Comparison of ENCODE assay signal across 19 cellular contexts in genomic region chr5:80414113-80414512, GRCh38. TPM values are rescaled to one million over a fixed set of nuclear protein-coding genes. Genes with fewer than 3 reads are reported as not detected.
DNase-seq lines count a peak whose midpoint lies in the region; ATAC-seq, FAIRE-seq and TF ChIP-seq lines count a peak whose summit lies in the region.
"Had no signal": no experiment of that assay in that cellular context is flagged by ENCODE, and none has a peak within 500 bp of the region (broad histone marks: within the 10 kb centered on the region; RNA-seq: fewer than 3 reads in every experiment).

No MANE protein-coding gene starts in this region.

- no peak for TF ChIP-seq CTCF in Loucy (conservative IDR thresholded peaks at IDR 0.05; ENCODE audit: low read length)
- TF ChIP-seq CTCF in HepG2 (CRISPR knock-in tag; IDR thresholded peaks at IDR 0.05) = no peak
- TF ChIP-seq CTCF in prostate gland (IDR thresholded peaks at IDR 0.05) = no peak

- H4K20me1 ChIP-seq in Loucy (ENCODE audit: insufficient read depth, low read length, poor library complexity, severe bottlenecking) (peaks cover 2% of the 10 kb centered on the region), HepG2 (ENCODE audit: insufficient read depth, low read length) (peaks cover 4% of the 10 kb centered on the region; the same call in 1 of the 2 replicates)

- H3K27ac ChIP-seq in HepG2 (ENCODE audit: extremely low read length, insufficient read depth, low read length) (no peak overlapping the region), prostate gland (no peak overlapping the region)
- H3K27ac ChIP-seq: VCaP had no signal

- POLR2A ChIA-PET in HepG2 (lab: Yijun Ruan, JAX) = no interaction called here

- H3K27me3 ChIP-seq in Loucy (ENCODE audit: insufficient read depth, low read length, poor library complexity, severe bottlenecking) (no peaks in the 10 kb centered on the region), HepG2 (ENCODE audit: control insufficient read depth in 1 of 2, insufficient read depth in 2 of 2, low read length in 2 of 2) (no peaks in the 10 kb centered on the region), prostate gland (replicated peaks; ENCODE audit: insufficient read depth) (no peaks in the 10 kb centered on the region)

- H3K4me2 ChIP-seq in Loucy (ENCODE audit: low read depth, low read length, poor library complexity, severe bottlenecking) = peak overlapping the region; percentile 18
- H3K4me2 ChIP-seq in HepG2 (ENCODE audit: low read depth, low read length) = no peak overlapping the region
- H3K4me2 ChIP-seq: GM23338 had no signal

- TF ChIP-seq RAD21 in HepG2 (CRISPR knock-in tag; IDR thresholded peaks at IDR 0.05) = no peak

- no peaks in the 10 kb centered on the region for H3K36me3 ChIP-seq in Loucy (ENCODE audit: insufficient read depth, low read length)
- no peaks in the 10 kb centered on the region; a peak in 2 of 5 replicates for H3K36me3 ChIP-seq in HepG2 (replicated peaks in 1 of 2; ENCODE audit: control insufficient read depth in 1 of 2, insufficient read depth in 2 of 2, low read length in 2 of 2)
- H3K36me3 ChIP-seq in prostate gland = no peaks in the 10 kb centered on the region

- DNase-seq in AG20443 (ENCODE audit: low spot score) (peak; percentile 10), HepG2 (ENCODE audit: low spot score) (no peak), prostate gland (ENCODE audit: low spot score) (no peak)
- no peak for DNase-seq in stimulated activated naive CD4-positive, alpha-beta T cell treated with Interleukin-2 at 50 U/mL for 16 hours (lab: John Stamatoyannopoulos, UW)
- DNase-seq: activated CD8-positive, alpha-beta T cell treated with anti-CD3 and anti-CD28 coated beads for 36 hours; activated T-cell treated with anti-CD3 and anti-CD28 coated beads, Interleukin-2, amount 50 U/mL, for 4 hours; effector CD4-positive, alpha-beta T cell; left cardiac atrium; NCI-H1105 treated with DMSO at 0.1 percent for 48 hours; NCI-H2107; NCI-H748 treated with DMSO at 0.1 percent for 48 hours; stimulated activated CD4-positive, alpha-beta T cell treated with anti-CD3 and anti-CD28 coated beads, Interleukin-2, amount 100 ng/mL, for 24 hours had no signal

- no TSS peak for BruUV-seq in HepG2 (replicated peaks; lab: Mats Ljungman, UMichigan)

- intact Hi-C loops in HepG2 (cut with micrococcal nuclease; ENCODE audit: unreplicated experiment) = no loop called here
- intact Hi-C loops in prostate gland (cut with DNase I) = no loop called here

- H3F3A ChIP-seq in Loucy (ENCODE audit: low read depth) = no peaks in the 10 kb centered on the region

- ATAC-seq in HepG2 (no peak), GM18520 (IDR thresholded peaks at IDR 0.05; ENCODE audit: unreplicated experiment) (no peak), HG03442 (IDR thresholded peaks at IDR 0.05; ENCODE audit: unreplicated experiment) (no peak)
- ATAC-seq: activated CD8-positive, alpha-beta T cell treated with anti-CD3 and anti-CD28 coated beads for 36 hours; activated T-cell treated with anti-CD3 and anti-CD28 coated beads, Interleukin-2, amount 50 U/mL, for 4 hours; GM23338; left cardiac atrium had no signal

- CTCF ChIA-PET in HepG2 (lab: Yijun Ruan, JAX; ENCODE audit: low intra/inter-chr PET ratio, low total read pairs) = no interaction called here

- in situ Hi-C loops in HepG2 (cut with HindIII; ENCODE audit: extremely low pct_ligation_motif_present, low pct_unique_long_range_greater_than_20kb) = no loop called here

- 100% methylated on average over 1 of the region's 1 CpG for WGBS in HepG2 (ENCODE audit: low lambda C conversion rate)
- 95% methylated on average over 1 of the region's 1 CpG for WGBS in prostate gland

- no peaks in the 10 kb centered on the region for H3K9me2 ChIP-seq in Loucy (replicated peaks; ENCODE audit: low read depth, low read length)

- FAIRE-seq in TTC549 (lab: Jason Lieb, UNC) = peak; percentile 47
- FAIRE-seq in HepG2 (lab: Jason Lieb, UNC) = no peak
- FAIRE-seq: GM12892 had no signal

- H3K79me2 ChIP-seq in Loucy (ENCODE audit: insufficient read depth, low read length) (peaks cover 61% of the 10 kb centered on the region), HepG2 (ENCODE audit: insufficient read depth, low read length) (peaks cover 74% of the 10 kb centered on the region)

- H3K4me3 ChIP-seq in Loucy (ENCODE audit: low read length, poor library complexity, severe bottlenecking) (no peak overlapping the region), HepG2 (replicated peaks in 1 of 3; ENCODE audit: insufficient read depth in 1 of 3, low read depth in 2 of 3, low read length in 3 of 3) (no peak overlapping the region), prostate gland (no peak overlapping the region)
- H3K4me3 ChIP-seq: GM23338 had no signal

- H2AFZ ChIP-seq in Loucy (ENCODE audit: low read length) (no peak overlapping the region), HepG2 (ENCODE audit: low read length) (no peak overlapping the region)
- H2AFZ ChIP-seq: GM23338 had no signal

- TF ChIP-seq EP300 in HepG2 (IDR thresholded peaks at IDR 0.05; ENCODE audit: low read depth in 2 of 2, low read length in 2 of 2) (no peak), HepG2 (CRISPR knock-in tag; IDR thresholded peaks at IDR 0.05; ENCODE audit: borderline replicate concordance) (no peak)

- TF ChIP-seq POLR2A in HepG2 (IDR thresholded peaks at IDR 0.05; ENCODE audit: insufficient read depth in 1 of 2, low read depth in 2 of 2, low read length in 2 of 2) (no peak), prostate gland (IDR thresholded peaks at IDR 0.05) (no peak)

- H3K9me3 ChIP-seq in Loucy (ENCODE audit: insufficient read depth, low read depth, low read length) (no peaks in the 10 kb centered on the region), HepG2 (ENCODE audit: low read length) (no peaks in the 10 kb centered on the region), prostate gland (no peaks in the 10 kb centered on the region)

- H3K9ac ChIP-seq in Loucy (ENCODE audit: low read depth, low read length, poor library complexity, severe bottlenecking) = no peak overlapping the region
- no peak overlapping the region for H3K9ac ChIP-seq in HepG2 (ENCODE audit: insufficient read depth, low read depth, low read length)

- H3K4me1 ChIP-seq in Loucy (ENCODE audit: insufficient read depth, low read length, poor library complexity, severe bottlenecking) (peaks cover 30% of the 10 kb centered on the region), HepG2 (ENCODE audit: insufficient read depth, low read length) (peaks cover 33% of the 10 kb centered on the region), prostate gland (replicated peaks) (no peaks in the 10 kb centered on the region)

TF ChIP-seq in HepG2, 621 proteins besides CTCF, POLR2A, EP300 and RAD21:
- TF ChIP-seq CEBPG (CRISPR knock-in tag; IDR thresholded peaks at IDR 0.05) = peak; percentile 73
- no peak for TF ChIP-seq TCF7 (IDR thresholded peaks at IDR 0.05; ENCODE audit: low read depth)
- TF ChIP-seq ZNF644 (CRISPR knock-in tag; IDR thresholded peaks at IDR 0.05; ENCODE audit: low read depth) = peak; percentile 66; the same call in 1 of the 2 replicates
- no peak for TF ChIP-seq ZSCAN25 (CRISPR knock-in tag; IDR thresholded peaks at IDR 0.05)
- peak; percentile 87 for TF ChIP-seq CEBPB (IDR thresholded peaks at IDR 0.05; ENCODE audit: borderline replicate concordance, low read depth, low read length)

RNA-seq across cellular contexts. Expression of gene ZFYVE16, which starts 6.2 kb away (rescaled TPM):
- total RNA-seq in HepG2 (2016; rRNA removed; fragmentation: Illumina TruSeq; extraction: Trizol) (33.3 and 55.7 TPM in 2 replicates), prostate gland (10 to 100 TPM; 29.4 to 41.1 TPM)
- total RNA-seq in HepG2 (2016; cell fraction: cytosol; rRNA removed; fragmentation: Illumina TruSeq; extraction: Trizol; ENCODE audit: low read depth) = 6.1 and 7.2 TPM in 2 replicates
- total RNA-seq in HepG2 (2016; cell fraction: insoluble cytoplasmic fraction; rRNA removed; fragmentation: Illumina TruSeq; extraction: Trizol) = 32.3 and 54.6 TPM in 2 replicates
- total RNA-seq in HepG2 (2016; cell fraction: membrane; rRNA removed; fragmentation: Illumina TruSeq; extraction: Trizol) = 9.6 and 12.3 TPM in 2 replicates
- 46.8 and 54.5 TPM in 2 replicates for total RNA-seq in HepG2 (2016; cell fraction: nucleus; rRNA removed; fragmentation: Illumina TruSeq; extraction: Trizol)
- polyA plus RNA-seq in HepG2 (2011; rRNA removed) = 9.3 and 9.5 TPM in 2 replicates
- polyA plus RNA-seq in HepG2 (2011; cell fraction: cytosol; rRNA removed) = 2.4 and 4.2 TPM in 2 replicates
- polyA plus RNA-seq in HepG2 (2011; cell fraction: nucleus; rRNA removed) = 9.4 and 14.1 TPM in 2 replicates
- polyA plus RNA-seq in HepG2 (2012) = 15.0 and 16.4 TPM in 2 replicates
- 0.74 and 1.1 TPM in 2 replicates for polyA plus RNA-seq in HepG2 (2016; cell fraction: cytosol; fragmentation: Illumina TruSeq; extraction: Trizol; ENCODE audit: low read depth)
- 23.4 and 30.4 TPM in 2 replicates for polyA plus RNA-seq in HepG2 (2016; cell fraction: insoluble cytoplasmic fraction; fragmentation: Illumina TruSeq; extraction: Trizol; ENCODE audit: low read depth)
- 3.4 and 3.7 TPM in 2 replicates for polyA plus RNA-seq in HepG2 (2016; cell fraction: membrane; fragmentation: Illumina TruSeq; extraction: Trizol; ENCODE audit: low read depth)
- polyA plus RNA-seq in HepG2 (2016; cell fraction: nucleus; fragmentation: Illumina TruSeq; extraction: Trizol; ENCODE audit: insufficient read depth, low read depth) = 30.3 and 31.0 TPM in 2 replicates
- 7.3 and 8.7 TPM in 2 replicates for polyA minus RNA-seq in HepG2 (2011; rRNA and poly(A)+ RNA removed; ENCODE audit: low replicate concordance)
- polyA minus RNA-seq in HepG2 (2011; cell fraction: cytosol; rRNA and poly(A)+ RNA removed) = 10.8 and 17.6 TPM in 2 replicates
- polyA minus RNA-seq in HepG2 (2011; cell fraction: nucleus; rRNA and poly(A)+ RNA removed) = 79.9 and 90.5 TPM in 2 replicates
